1 cellular context compared by ENCODE assay signal in the genomic region with DNA sequence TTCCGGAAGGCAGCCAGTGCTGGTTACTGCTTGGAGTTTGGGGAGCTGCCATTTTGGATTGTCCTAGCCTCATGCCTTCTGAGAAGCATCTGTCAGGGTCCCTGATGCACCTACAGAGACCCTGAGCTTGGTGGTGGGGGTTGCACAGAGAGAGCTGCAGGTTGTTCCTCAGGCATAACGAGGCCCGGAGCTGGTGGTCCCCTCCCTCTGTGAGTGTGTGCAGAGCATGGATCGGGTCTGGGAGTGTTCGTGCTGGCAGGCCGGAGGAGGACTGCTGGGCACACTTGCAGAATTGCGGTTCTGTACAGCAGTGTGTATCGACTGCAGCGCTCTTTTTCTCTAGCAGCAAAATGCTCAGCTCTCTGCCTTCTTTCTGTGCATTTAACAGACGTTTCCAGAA.
TF ChIP-seq lines count a peak whose summit lies in the region.

No MANE protein-coding gene starts in this region.

TF ChIP-seq in HepG2, 621 proteins besides CTCF, POLR2A, EP300 and RAD21:
- peak; percentile 14 for TF ChIP-seq RBM22 (optimal IDR thresholded peaks at IDR 0.05; ENCODE audit: low read length)
- no peak for TF ChIP-seq GABPB1 (CRISPR knock-in tag; IDR thresholded peaks at IDR 0.05)
